Comparison of ENCODE assay signal across 1 cellular context in the genomic region with DNA sequence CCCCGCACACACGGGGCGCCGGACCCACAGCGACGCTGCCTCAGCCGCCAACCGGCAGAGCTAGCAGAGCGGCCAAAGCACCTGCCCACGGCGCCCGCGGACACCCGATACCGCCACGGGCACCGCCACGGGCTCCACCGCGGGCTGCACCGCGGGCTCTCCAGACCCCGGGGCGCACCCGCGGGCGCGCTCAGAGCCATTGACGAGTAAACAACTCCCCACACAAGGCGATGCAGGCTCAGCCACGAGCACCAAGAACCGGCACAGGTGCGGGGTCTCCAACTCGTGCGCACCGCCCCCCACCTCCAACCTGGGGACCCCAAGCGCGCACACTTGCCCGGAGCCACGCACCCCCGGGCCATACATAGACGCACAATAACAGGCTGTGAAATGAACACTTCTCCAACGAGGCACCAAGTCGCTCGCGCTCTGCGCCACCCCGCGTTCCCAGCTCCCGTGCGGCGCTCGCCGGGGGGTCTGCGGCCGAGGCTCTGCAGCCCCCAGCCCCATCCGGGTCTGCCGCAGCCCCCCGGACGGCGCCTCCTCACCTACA.
TF ChIP-seq lines count a peak whose summit lies in the region.

No MANE protein-coding gene starts in this region.

TF ChIP-seq in WTC11, 78 proteins besides CTCF, POLR2A, EP300 and RAD21 (continued from another document):
- TF ChIP-seq ZNF281 (CRISPR knock-in tag; IDR thresholded peaks at IDR 0.05): no peak
